Comparison of ENCODE assay signal across 8 cellular contexts in genomic region chr1:204565617-204566582, GRCh38. TPM values are rescaled to one million over a fixed set of nuclear protein-coding genes. Genes with fewer than 3 reads are reported as not detected.
DNase-seq lines count a peak whose midpoint lies in the region; ATAC-seq and TF ChIP-seq lines count a peak whose summit lies in the region.

No MANE protein-coding gene starts in this region.

- no peak for TF ChIP-seq POLR2A in upper lobe of left lung (IDR thresholded peaks at IDR 0.05)

- DNase-seq in activated CD8-positive, alpha-beta memory T cell treated with anti-CD3 and anti-CD28 coated beads for 1 hour (ENCODE audit: extremely low read depth in 1 of 2, low read depth in 1 of 2), result peak; percentile 10 to 24
- DNase-seq in activated CD8-positive, alpha-beta memory T cell treated with anti-CD3 and anti-CD28 coated beads, Interleukin-2, amount 50 U/mL, for 48 hours, result no peak
- DNase-seq in Karpas-422, result peak; percentile 91
- peak; percentile 90 for DNase-seq in OCI-LY7 (ENCODE audit: low spot score)
- peak; percentile 38 for DNase-seq in activated T-cell treated with anti-CD3 and anti-CD28 coated beads, Interleukin-2, amount 50 U/mL, for 4 hours
- peak; percentile 77 for DNase-seq in fibroblast of mammary gland (ENCODE audit: low read depth)
- DNase-seq in non-pigmented ciliary epithelial cell (ENCODE audit: low read depth), result peak; percentile 19
- DNase-seq in upper lobe of left lung, result peak in 1 of 2 donors; percentile 28

- H3K79me2 ChIP-seq in Karpas-422 (ENCODE audit: low read length) (no peaks in the 10 kb centered on the region), OCI-LY7 (ENCODE audit: insufficient read depth, low read depth, low read length) (no peaks in the 10 kb centered on the region)

- 36 to 42% methylated on average over 13 of the region's 13 CpGs for WGBS in upper lobe of left lung, 2 donors

- peak; percentile 86 to 88 for ATAC-seq in activated T-cell treated with anti-CD3 and anti-CD28 coated beads, Interleukin-2, amount 50 U/mL, for 4 hours
- ATAC-seq in upper lobe of left lung (ENCODE audit: low FRiP score in 2 of 2), result peak; percentile 35 to 83

- H3K4me1 Mint-ChIP-seq in activated T-cell treated with anti-CD3 and anti-CD28 coated beads, Interleukin-2, amount 50 U/mL, for 4 hours (ENCODE audit: low read depth), result peaks cover 40% of the 10 kb centered on the region

- H3K4me3 ChIP-seq in Karpas-422 (ENCODE audit: low read length) (no peak overlapping the region), OCI-LY7 (ENCODE audit: low read depth, low read length, poor library complexity, severe bottlenecking) (peak overlapping the region; percentile 10), fibroblast of mammary gland (ENCODE audit: control insufficient read depth, low read depth, low read length) (no peak overlapping the region), upper lobe of left lung (no peak overlapping the region)

- H4K20me1 ChIP-seq in Karpas-422 (ENCODE audit: insufficient read depth, low read depth, low read length), result no peaks in the 10 kb centered on the region; the same call in 1 of the 2 replicates
- H4K20me1 ChIP-seq in OCI-LY7 (ENCODE audit: insufficient read depth, low read length), result no peaks in the 10 kb centered on the region

- H3K9me3 Mint-ChIP-seq in activated T-cell treated with anti-CD3 and anti-CD28 coated beads, Interleukin-2, amount 50 U/mL, for 4 hours, result no peaks in the 10 kb centered on the region

- no TSS peak for BruUV-seq in OCI-LY7 (replicated peaks; lab: Mats Ljungman, UMichigan)

- H3K9me2 ChIP-seq in Karpas-422 (replicated peaks; ENCODE audit: insufficient read depth, low read length) (no peaks in the 10 kb centered on the region), OCI-LY7 (ENCODE audit: insufficient read depth, low read length) (no peaks in the 10 kb centered on the region)

- no peaks in the 10 kb centered on the region for H3K9me3 ChIP-seq in Karpas-422 (ENCODE audit: low read length)
- H3K9me3 ChIP-seq in OCI-LY7 (ENCODE audit: low read length), result no peaks in the 10 kb centered on the region
- H3K9me3 ChIP-seq in upper lobe of left lung, result no peaks in the 10 kb centered on the region

- POLR2A ChIA-PET in OCI-LY7 (lab: Charles Lee), result interaction anchor here (0.5 to 4.7 kb wide), 9 partner anchors 8 to 241 kb away, joined by 3 to 17 read pairs (median 4); partner anchors contain the start of gene MDM4

- H3K4me2 ChIP-seq in Karpas-422 (ENCODE audit: low read depth, low read length, poor library complexity, severe bottlenecking), result peak overlapping the region; percentile 10
- peak overlapping the region; percentile 56 for H3K4me2 ChIP-seq in OCI-LY7 (ENCODE audit: low read length)

- TF ChIP-seq EP300 in upper lobe of left lung (IDR thresholded peaks at IDR 0.05), result no peak

- no peak overlapping the region for H3K4me3 Mint-ChIP-seq in activated T-cell treated with anti-CD3 and anti-CD28 coated beads, Interleukin-2, amount 50 U/mL, for 4 hours

- H2AFZ ChIP-seq in Karpas-422 (ENCODE audit: low read length) (no peak overlapping the region), OCI-LY7 (ENCODE audit: low read length) (no peak overlapping the region)

- no peaks in the 10 kb centered on the region for H3K27me3 Mint-ChIP-seq in activated T-cell treated with anti-CD3 and anti-CD28 coated beads, Interleukin-2, amount 50 U/mL, for 4 hours (ENCODE audit: low read depth)

- H3K36me3 ChIP-seq in Karpas-422 (ENCODE audit: insufficient read depth, low read length), result 0 out of 2 replicates have a peak, but pooled peaks cover 3% of the 10 kb centered on the region
- H3K36me3 ChIP-seq in OCI-LY7 (ENCODE audit: insufficient read depth, low read length), result peaks cover 55% of the 10 kb centered on the region
- H3K36me3 ChIP-seq in upper lobe of left lung, result peaks cover 0 to 14% (median 10%) of the 10 kb centered on the region in 4 donors

- H3K27ac ChIP-seq in Karpas-422 (ENCODE audit: low read length) (peak overlapping the region; percentile 47), OCI-LY7 (ENCODE audit: low read depth, low read length, poor library complexity, severe bottlenecking) (peak overlapping the region; percentile 77), upper lobe of left lung (no peak overlapping the region)

- no peak overlapping the region for H3K9ac ChIP-seq in Karpas-422 (ENCODE audit: low read length)

- no peaks in the 10 kb centered on the region for H3K27me3 ChIP-seq in Karpas-422 (ENCODE audit: low read length)
- H3K27me3 ChIP-seq in upper lobe of left lung, result no peaks in the 10 kb centered on the region

- CTCF ChIA-PET in OCI-LY7 (lab: Charles Lee; ENCODE audit: unreplicated experiment), result interaction anchor here (0.7 to 2.6 kb wide), 9 partner anchors 13 to 241 kb away, joined by 3 to 33 read pairs (median 3); no protein-coding TSS in a partner anchor

- intact Hi-C loops in OCI-LY7 (cut with micrococcal nuclease; ENCODE audit: unreplicated experiment), result loop anchor here (1.0 to 10.0 kb wide), 8 partner anchors 37 to 241 kb away; partner anchors contain the start of gene PPP1R15B

- H3K4me1 ChIP-seq in Karpas-422 (ENCODE audit: low read length) (peaks cover 21% of the 10 kb centered on the region), OCI-LY7 (ENCODE audit: insufficient read depth, low read length, poor library complexity, severe bottlenecking) (peaks cover 40% of the 10 kb centered on the region), upper lobe of left lung (peaks cover 0 to 10% (median 4%) of the 10 kb centered on the region in 4 donors)

- H3K36me3 Mint-ChIP-seq in activated T-cell treated with anti-CD3 and anti-CD28 coated beads, Interleukin-2, amount 50 U/mL, for 4 hours (ENCODE audit: insufficient read depth), result peaks cover 34% of the 10 kb centered on the region

- peak; percentile 90 for TF ChIP-seq CTCF in OCI-LY7 (conservative IDR thresholded peaks at IDR 0.05; ENCODE audit: low read length)
- TF ChIP-seq CTCF in fibroblast of mammary gland (conservative IDR thresholded peaks at IDR 0.05; ENCODE audit: control insufficient read depth, insufficient read depth, low read depth, low read length), result peak; percentile 59
- peak in 5 of 6 experiments; percentile 33 to 62 (median 57) for TF ChIP-seq CTCF in upper lobe of left lung (IDR thresholded peaks at IDR 0.05)

RNA-seq across cellular contexts. Expression of gene MDM4, which starts 49.7 kb away (rescaled TPM):
- total RNA-seq in Karpas-422 (2014; rRNA removed; shearing (Covaris generic); ENCODE audit: low replicate concordance), result 73.7 and 96.9 TPM in 2 replicates
- 102 and 120 TPM in 2 replicates for total RNA-seq in OCI-LY7 (2014; rRNA removed; shearing (Covaris generic))
- total RNA-seq in OCI-LY7 (2022) (282 and 343 TPM in 2 replicates), upper lobe of left lung (100 to 1,000 TPM in 2 of 6 donors, 10 to 100 TPM in 4; 40.0 to 167 (median 69.2) TPM)
- total RNA-seq in activated T-cell treated with anti-CD3 and anti-CD28 coated beads, Interleukin-2, amount 50 U/mL, for 4 hours, result 10 to 100 TPM; 57.4 to 70.3 (median 66.0) TPM

Comparison
In these comparisons a context has a peak if more than half of its experiments do, and no peak if none do; other contexts are left out.
1. H3K27ac ChIP-seq: peak in Karpas-422 (single experiment) and OCI-LY7 (single experiment); none in upper lobe of left lung (0 of 4).
2. Peak in every context shown above with its lines, with median percentiles within 50 percentile points of each other: CTCF ChIP-seq.